In genomic region chr1:15188678-15189077, GRCh38 we compare ENCODE assay signal across 16 cellular contexts. TPM values are rescaled to one million over a fixed set of nuclear protein-coding genes. Genes with fewer than 3 reads are reported as not detected.
DNase-seq lines count a peak whose midpoint lies in the region; ATAC-seq and TF ChIP-seq lines count a peak whose summit lies in the region.
"Had no signal": no experiment of that assay in that cellular context is flagged by ENCODE, and none has a peak within 500 bp of the region (broad histone marks: within the 10 kb centered on the region; RNA-seq: fewer than 3 reads in every experiment).

No MANE protein-coding gene starts in this region.

- H3K27me3 ChIP-seq in body of pancreas (no peaks in the 10 kb centered on the region), foreskin keratinocyte (no peaks in the 10 kb centered on the region)
- H3K27me3 ChIP-seq: breast epithelium had no signal

- no peak for TF ChIP-seq POLR2A in body of pancreas (IDR thresholded peaks at IDR 0.05)

- H3K36me3 ChIP-seq in body of pancreas (replicated peaks in 1 of 2; ENCODE audit: insufficient read depth in 1 of 2, low read depth in 2 of 2), result no peaks in the 10 kb centered on the region
- H3K36me3 ChIP-seq: breast epithelium had no signal

- H3K27ac ChIP-seq in body of pancreas, result peak overlapping the region; percentile 47 to 75 (median 70)
- no peak overlapping the region for H3K27ac ChIP-seq in foreskin keratinocyte

- intact Hi-C loops in body of pancreas (cut with DNase I), result no loop called here

- no peaks in the 10 kb centered on the region for H3K9me3 ChIP-seq in body of pancreas
- H3K9me3 ChIP-seq: breast epithelium had no signal

- WGBS in body of pancreas, 2 donors, result 65 to 70% methylated on average over 3 of the region's 3 CpGs

- TF ChIP-seq CTCF in body of pancreas (IDR thresholded peaks at IDR 0.05) (no peak), foreskin keratinocyte (conservative IDR thresholded peaks at IDR 0.05) (no peak)

- no peak overlapping the region for H3K4me3 ChIP-seq in body of pancreas
- H3K4me3 ChIP-seq: breast epithelium had no signal

- H3K4me1 ChIP-seq in body of pancreas, result peaks cover 94% of the 10 kb centered on the region
- H3K4me1 ChIP-seq in foreskin keratinocyte, result peaks cover 5% of the 10 kb centered on the region
- H3K4me1 ChIP-seq: breast epithelium had no signal

- peak; percentile 28 for DNase-seq in activated effector memory CD4-positive, alpha-beta T cell treated with anti-CD3 and anti-CD28 coated beads, Interleukin-2, amount 50 U/mL, for 16 hours
- DNase-seq in activated effector memory CD4-positive, alpha-beta T cell treated with Interleukin-2 at 50 U/mL for 16 hours, result no peak
- DNase-seq in body of pancreas (peak in 1 of 4 donors; percentile 4), left lobe of liver (ENCODE audit: low spot score) (no peak), foreskin keratinocyte (no peak), GDM1 (lab: John Stamatoyannopoulos, UW) (no peak)
- DNase-seq in stimulated activated CD4-positive, alpha-beta T cell treated with anti-CD3 and anti-CD28 coated beads, Interleukin-4, amount 100 ng/mL, for 1 hour, result no peak
- DNase-seq: 8988T; activated CD4-positive, CD25-positive, alpha-beta regulatory T cell; activated CD8-positive, alpha-beta memory T cell treated with anti-CD3 and anti-CD28 coated beads, Interleukin-2, amount 10 ng/mL, durations not matched to agents 7 days and 5 days; CD8-positive, alpha-beta T cell; left ventricle myocardium superior; NCI-H1092 treated with DMSO at 0.1 percent for 48 hours had no signal

- ATAC-seq in body of pancreas (peak; percentile 22), left lobe of liver (peak; percentile 17), foreskin keratinocyte (no peak), GM19463 (IDR thresholded peaks at IDR 0.05; ENCODE audit: unreplicated experiment) (no peak)
- ATAC-seq: activated CD8-positive, alpha-beta memory T cell treated with anti-CD3 and anti-CD28 coated beads, Interleukin-2, amount 10 ng/mL, durations not matched to agents 7 days and 5 days; CD8-positive, alpha-beta T cell had no signal

RNA-seq across cellular contexts. Expression of gene TMEM51, which starts 35.1 kb away (rescaled TPM):
- total RNA-seq in body of pancreas, result 10 to 100 TPM; 26.5 to 36.9 TPM
- 2.4 TPM for total RNA-seq in left lobe of liver
- total RNA-seq in foreskin keratinocyte, result 15.4 and 18.1 TPM in 2 replicates
- 19.2 and 19.5 TPM in 2 replicates for polyA plus RNA-seq in foreskin keratinocyte
- total RNA-seq: activated CD8-positive, alpha-beta memory T cell treated with anti-CD3 and anti-CD28 coated beads, Interleukin-2, amount 10 ng/mL, durations not matched to agents 7 days and 5 days; CD8-positive, alpha-beta T cell had no signal
- polyA plus RNA-seq: IgD-negative memory B cell had no signal

RNA-seq across cellular contexts. Expression of gene FHAD1, which starts 58.3 kb away (rescaled TPM):
- 1 to 10 TPM; 2.9 to 4.9 TPM for total RNA-seq in body of pancreas
- total RNA-seq in left lobe of liver, result not detected
- total RNA-seq in foreskin keratinocyte, result 0.24 and 0.25 TPM in 2 replicates
- polyA plus RNA-seq in foreskin keratinocyte, result 0.16 and 0.24 TPM in 2 replicates
- total RNA-seq: activated CD8-positive, alpha-beta memory T cell treated with anti-CD3 and anti-CD28 coated beads, Interleukin-2, amount 10 ng/mL, durations not matched to agents 7 days and 5 days; CD8-positive, alpha-beta T cell; left ventricle myocardium superior had no signal
- polyA plus RNA-seq: IgD-negative memory B cell had no signal

Comparison
In these comparisons a context has a peak if more than half of its experiments do, and no peak if none do; other contexts are left out.
1. ATAC-seq: peak in body of pancreas (single experiment) and left lobe of liver (single experiment); none in foreskin keratinocyte (single experiment) and GM19463 (single experiment).